Comparison of ENCODE assay signal across 12 cellular contexts in the genomic region with DNA sequence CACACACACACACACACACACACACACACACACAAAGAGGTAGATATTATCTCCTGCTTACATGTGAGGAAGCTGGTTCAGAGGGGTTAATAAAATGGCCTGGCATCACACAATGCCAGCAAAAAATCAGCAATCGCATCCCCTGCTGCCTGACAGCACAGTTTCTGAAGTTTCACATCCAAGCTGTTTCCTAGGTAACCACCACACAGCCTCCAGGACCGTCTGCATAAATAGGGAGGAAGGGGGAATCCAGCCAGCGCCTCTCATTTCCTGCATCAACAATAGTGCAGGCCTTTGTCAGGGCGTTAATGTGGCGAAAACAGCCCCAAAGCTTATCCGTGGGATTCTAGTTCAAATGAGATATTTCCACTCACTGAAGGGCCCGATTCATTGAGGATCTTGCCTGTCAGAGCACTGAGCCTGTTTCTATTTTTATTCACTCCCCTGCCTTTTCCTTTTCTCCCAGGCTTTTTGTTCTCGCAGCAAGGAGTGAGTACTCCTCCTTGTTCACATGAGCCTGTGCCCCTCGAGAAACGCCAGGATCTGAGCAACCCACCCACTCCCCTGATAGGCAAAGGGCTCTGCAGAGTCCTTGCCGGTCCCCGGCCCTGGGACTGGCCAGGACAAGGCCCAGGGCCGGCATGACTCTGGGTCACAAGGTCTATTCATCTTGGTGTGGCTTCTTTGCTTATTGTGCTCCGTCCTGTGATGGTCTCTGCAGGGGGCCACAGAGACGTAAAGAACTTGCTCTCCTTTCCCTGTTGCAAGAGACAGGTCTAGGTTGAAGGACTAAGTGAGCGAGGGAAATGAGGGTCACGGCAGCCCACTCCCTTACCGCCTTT. TPM values are rescaled to one million over a fixed set of nuclear protein-coding genes. Genes with fewer than 3 reads are reported as not detected.
A peak's percentile ranks its signal among the peaks of the same experiment; 100 is the strongest.
DNase-seq lines count a peak whose midpoint lies in the region; ATAC-seq and TF ChIP-seq lines count a peak whose summit lies in the region.
"Had no signal": no experiment of that assay in that cellular context is flagged by ENCODE, and none has a peak within 500 bp of the region (broad histone marks: within the 10 kb centered on the region; RNA-seq: fewer than 3 reads in every experiment).

No MANE protein-coding gene starts in this region.

- peaks cover 8% of the 10 kb centered on the region; the same call in 1 of the 2 replicates for H3F3A ChIP-seq in SU-DHL-6 (ENCODE audit: insufficient read depth)

- peak overlapping the region; percentile 49 for H3K9ac ChIP-seq in SU-DHL-6 (ENCODE audit: low read length)
- H3K9ac ChIP-seq: parathyroid adenoma had no signal

- DNase-seq in Right ventricle myocardium superior (no peak), Right ventricle myocardium inferior (ENCODE audit: missing footprints) (no peak), heart right ventricle (peak in 1 of 2 donors; percentile 59), superior temporal gyrus (ENCODE audit: extremely low spot score) (peak; percentile 83), nephron progenitor cell (no peak)
- DNase-seq: activated CD4-positive, alpha-beta T cell treated with anti-CD3 and anti-CD28 coated beads, Interleukin-2, amount 10 ng/mL, durations not matched to agents 7 days and 5 days; CD4-positive, alpha-beta T cell had no signal

- H4K20me1 ChIP-seq in SU-DHL-6 (ENCODE audit: low read depth, low read length): no peaks in the 10 kb centered on the region

- peak overlapping the region; percentile 57 for H2AFZ ChIP-seq in SU-DHL-6 (ENCODE audit: low read depth, low read length, severe bottlenecking)
- H2AFZ ChIP-seq: parathyroid adenoma had no signal

- H3K27ac Mint-ChIP-seq in nephron progenitor cell: no peak overlapping the region
- H3K27ac Mint-ChIP-seq: activated CD4-positive, alpha-beta T cell treated with anti-CD3 and anti-CD28 coated beads, Interleukin-2, amount 10 ng/mL, durations not matched to agents 7 days and 5 days; CD4-positive, alpha-beta T cell had no signal

- intact Hi-C loops in Right ventricle myocardium superior (cut with DNase I): no loop called here
- intact Hi-C loops in Right ventricle myocardium inferior (cut with DNase I): no loop called here
- intact Hi-C loops in heart right ventricle (cut with DNase I): no loop called here

- H3K9me2 ChIP-seq in SU-DHL-6 (replicated peaks; ENCODE audit: insufficient read depth, low read length): no peaks in the 10 kb centered on the region

- H3K27me3 ChIP-seq in SU-DHL-6 (ENCODE audit: low read length) (no peaks in the 10 kb centered on the region), heart right ventricle (no peaks in the 10 kb centered on the region)
- H3K27me3 ChIP-seq: suprapubic skin had no signal

- H3K36me3 Mint-ChIP-seq in nephron progenitor cell (ENCODE audit: low read depth): no peaks in the 10 kb centered on the region

- H3K4me3 Mint-ChIP-seq in nephron progenitor cell: no peak overlapping the region
- H3K4me3 Mint-ChIP-seq: activated CD4-positive, alpha-beta T cell treated with anti-CD3 and anti-CD28 coated beads, Interleukin-2, amount 10 ng/mL, durations not matched to agents 7 days and 5 days; CD4-positive, alpha-beta T cell had no signal

- H3K4me1 ChIP-seq in heart right ventricle: peaks cover 0 to 17% (median 6%) of the 10 kb centered on the region in 9 donors
- H3K4me1 ChIP-seq: parathyroid adenoma, suprapubic skin had no signal

- H3K9me3 Mint-ChIP-seq in nephron progenitor cell: peaks cover 15% of the 10 kb centered on the region
- H3K9me3 Mint-ChIP-seq: CD4-positive, alpha-beta T cell had no signal

- H3K36me3 ChIP-seq in SU-DHL-6 (ENCODE audit: low read length) (no peaks in the 10 kb centered on the region), heart right ventricle (no peaks in the 10 kb centered on the region)
- H3K36me3 ChIP-seq: suprapubic skin had no signal

- peak; percentile 34 for ATAC-seq in Right ventricle myocardium superior (ENCODE audit: poor library complexity)
- ATAC-seq in Right ventricle myocardium inferior: no peak
- peak; percentile 50 to 95 (median 82) for ATAC-seq in heart right ventricle
- ATAC-seq in GM21737 (IDR thresholded peaks at IDR 0.05; ENCODE audit: unreplicated experiment): no peak
- no peak for ATAC-seq in HG03196 (IDR thresholded peaks at IDR 0.05; ENCODE audit: unreplicated experiment)

- H3K27ac ChIP-seq in SU-DHL-6 (ENCODE audit: low read depth, low read length) (peak overlapping the region; percentile 36), heart right ventricle (peak overlapping the region; percentile 22 to 90 (median 72))
- H3K27ac ChIP-seq: parathyroid adenoma, suprapubic skin had no signal

- H3K4me3 ChIP-seq in SU-DHL-6 (ENCODE audit: insufficient read depth, low read length, poor library complexity, severe bottlenecking): peak overlapping the region; percentile 43
- no peak overlapping the region for H3K4me3 ChIP-seq in heart right ventricle
- H3K4me3 ChIP-seq: suprapubic skin had no signal

- no peaks in the 10 kb centered on the region for H3K79me2 ChIP-seq in SU-DHL-6 (ENCODE audit: insufficient read depth, low read length)
- H3K79me2 ChIP-seq: parathyroid adenoma had no signal

- peaks cover 13% of the 10 kb centered on the region for H3K4me1 Mint-ChIP-seq in nephron progenitor cell
- H3K4me1 Mint-ChIP-seq: activated CD4-positive, alpha-beta T cell treated with anti-CD3 and anti-CD28 coated beads, Interleukin-2, amount 10 ng/mL, durations not matched to agents 7 days and 5 days had no signal

- H3K9me3 ChIP-seq in SU-DHL-6 (ENCODE audit: insufficient read depth, low read length): no peaks in the 10 kb centered on the region
- peaks cover 0 to 7% (median 0%) of the 10 kb centered on the region in 11 donors for H3K9me3 ChIP-seq in heart right ventricle
- H3K9me3 ChIP-seq: suprapubic skin had no signal

- 39 to 46% methylated on average over 18 of the region's 18 CpGs for WGBS in heart right ventricle, 2 donors

- peak overlapping the region; percentile 56 for H3K4me2 ChIP-seq in SU-DHL-6 (ENCODE audit: low read depth, low read length, poor library complexity, severe bottlenecking)

- TF ChIP-seq CTCF in SU-DHL-6 (IDR thresholded peaks at IDR 0.05; ENCODE audit: insufficient read depth, low read length, poor library complexity, severe bottlenecking): no peak
- no peak for TF ChIP-seq CTCF in heart right ventricle (IDR thresholded peaks at IDR 0.05)
- TF ChIP-seq CTCF in nephron progenitor cell (IDR thresholded peaks at IDR 0.05): no peak

- peaks cover 7% of the 10 kb centered on the region for H3K27me3 Mint-ChIP-seq in nephron progenitor cell (ENCODE audit: low read depth, poor library complexity)

RNA-seq across cellular contexts. Expression of a gene that starts 32.7 kb away (rescaled TPM):
- total RNA-seq in Right ventricle myocardium superior (1.3 TPM), Right ventricle myocardium inferior (0.97 TPM), heart right ventricle (1 to 10 TPM in 5 of 10 donors, under 1 TPM in 5; 0.28 to 3.6 (median 0.94) TPM)
- polyA plus RNA-seq in heart right ventricle: 1 to 10 TPM in 1 of 2 donors, under 1 TPM in 1; 0.59 to 3.4 TPM
- total RNA-seq: activated CD4-positive, alpha-beta T cell treated with anti-CD3 and anti-CD28 coated beads, Interleukin-2, amount 10 ng/mL, durations not matched to agents 7 days and 5 days; CD4-positive, alpha-beta T cell had no signal

RNA-seq across cellular contexts. Expression of a gene that starts 37.4 kb away (rescaled TPM):
- total RNA-seq in Right ventricle myocardium superior (18.2 TPM), Right ventricle myocardium inferior (25.0 TPM), heart right ventricle (10 to 100 TPM in 9 of 10 donors, 1 to 10 TPM in 1; 7.0 to 49.6 (median 17.5) TPM)
- polyA plus RNA-seq in heart right ventricle: 10 to 100 TPM; 10.2 to 59.3 TPM

Comparison
In these comparisons a context has a peak if more than half of its experiments do, and no peak if none do; other contexts are left out.
1. ATAC-seq: peak in Right ventricle myocardium superior (single experiment) and heart right ventricle (8 of 8); none in Right ventricle myocardium inferior (single experiment), GM21737 (single experiment) and HG03196 (single experiment).